8 cellular contexts compared by ENCODE assay signal in the genomic region with DNA sequence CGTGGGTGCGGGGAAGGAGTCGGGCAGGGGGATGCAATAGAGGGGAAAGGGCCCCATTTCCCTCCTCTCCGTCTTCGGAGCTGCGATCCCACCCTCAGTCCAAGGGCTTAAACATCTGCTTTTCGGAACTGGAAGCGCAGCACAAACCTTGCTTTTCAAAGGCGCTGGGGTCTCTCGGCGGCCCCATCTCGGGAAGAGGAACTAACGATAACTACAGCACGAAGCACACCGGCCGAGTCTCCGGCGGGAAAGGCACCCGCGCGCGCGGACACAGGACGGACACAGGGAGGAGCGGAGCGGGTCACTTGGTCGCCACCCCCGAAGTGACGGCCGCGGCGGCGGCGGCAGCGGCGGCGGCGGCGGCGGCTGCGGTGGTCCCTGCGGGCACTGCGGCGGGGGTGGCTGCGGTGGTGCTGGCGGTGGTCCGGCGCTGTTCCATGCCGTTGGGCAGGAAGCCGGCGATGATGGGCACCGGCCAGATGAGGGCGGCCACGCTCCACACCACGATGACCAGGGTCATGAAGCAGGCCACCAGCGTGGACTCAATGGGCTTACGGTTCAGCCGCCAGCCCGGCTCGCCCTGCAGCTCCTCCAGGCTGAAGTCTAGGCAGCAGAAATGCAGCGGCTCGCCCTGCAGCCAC. TPM values are rescaled to one million over a fixed set of nuclear protein-coding genes. Genes with fewer than 3 reads are reported as not detected.
DNase-seq lines count a peak whose midpoint lies in the region; ATAC-seq and TF ChIP-seq lines count a peak whose summit lies in the region.

No MANE protein-coding gene starts in this region.

- H3K4me2 ChIP-seq in SU-DHL-6 (ENCODE audit: low read depth, low read length, poor library complexity, severe bottlenecking) = peak overlapping the region; percentile 38

- H3K36me3 Mint-ChIP-seq in Calu3 (ENCODE audit: insufficient read depth, unreplicated experiment) (peaks cover 9% of the 10 kb centered on the region), IgD-negative memory B cell (no peaks in the 10 kb centered on the region)

- H3K4me1 Mint-ChIP-seq in Calu3 (ENCODE audit: low read depth, unreplicated experiment) (no peaks in the 10 kb centered on the region), IgD-negative memory B cell (peaks cover 4 to 7% (median 5%) of the 10 kb centered on the region in 3 donors)

- H3K36me3 ChIP-seq in SU-DHL-6 (ENCODE audit: low read length) = no peaks in the 10 kb centered on the region
- no peaks in the 10 kb centered on the region for H3K36me3 ChIP-seq in spleen

- H3K27me3 ChIP-seq in SU-DHL-6 (ENCODE audit: low read length) (no peaks in the 10 kb centered on the region), spleen (replicated peaks in 1 of 7) (peaks cover 3 to 97% (median 46%) of the 10 kb centered on the region in 7 donors)

- DNase-seq in Calu3 (peak; percentile 79), dedifferentiated amniotic fluid mesenchymal stem cell (ENCODE audit: extremely low spot score) (peak; percentile 39), left colon (peak; percentile 71 to 76), spleen (peak; percentile 87), NAMALWA (ENCODE audit: low spot score) (no peak)

- BruUV-seq in Calu3 (replicated peaks; lab: Mats Ljungman, UMichigan) = TSS peak; percentile 64

- TF ChIP-seq CTCF in Calu3 (IDR thresholded peaks at IDR 0.05; ENCODE audit: unreplicated experiment) (peak; percentile 37), SU-DHL-6 (IDR thresholded peaks at IDR 0.05; ENCODE audit: insufficient read depth, low read length, poor library complexity, severe bottlenecking) (no peak), spleen (IDR thresholded peaks at IDR 0.05 in 8 of 11, conservative IDR thresholded peaks at IDR 0.05 in 3 of 11) (peak in 7 of 11 experiments; percentile 20 to 57 (median 42))

- H3K9me2 ChIP-seq in SU-DHL-6 (replicated peaks; ENCODE audit: insufficient read depth, low read length) = no peaks in the 10 kb centered on the region

- H3K9me3 ChIP-seq in SU-DHL-6 (ENCODE audit: insufficient read depth, low read length) (no peaks in the 10 kb centered on the region), spleen (no peaks in the 10 kb centered on the region)

- no peak overlapping the region for H2AFZ ChIP-seq in SU-DHL-6 (ENCODE audit: low read depth, low read length, severe bottlenecking)

- H3K4me3 ChIP-seq in SU-DHL-6 (ENCODE audit: insufficient read depth, low read length, poor library complexity, severe bottlenecking) (peak overlapping the region; percentile 25), spleen (peak overlapping the region; percentile 12 to 78 (median 51))

- H3K4me1 ChIP-seq in spleen = peaks cover 4 to 19% (median 13%) of the 10 kb centered on the region in 6 donors

- H3K27ac ChIP-seq in SU-DHL-6 (ENCODE audit: low read depth, low read length) (no peak overlapping the region), spleen (no peak overlapping the region)

- CTCF ChIA-PET in Calu3 (lab: Charles Lee) = interaction anchor here (0.5 to 2.6 kb wide), 6 partner anchors 15 to 472 kb away, joined by 3 to 12 read pairs (median 6); no protein-coding TSS in a partner anchor

- H3F3A ChIP-seq in SU-DHL-6 (ENCODE audit: insufficient read depth) = no peaks in the 10 kb centered on the region

- H3K79me2 ChIP-seq in SU-DHL-6 (ENCODE audit: insufficient read depth, low read length) = no peaks in the 10 kb centered on the region

- no peak overlapping the region for H3K27ac Mint-ChIP-seq in Calu3 (ENCODE audit: unreplicated experiment)
- H3K27ac Mint-ChIP-seq in IgD-negative memory B cell = peak overlapping the region in 1 of 3 donors; percentile 86

- H3K4me3 Mint-ChIP-seq in Calu3 (ENCODE audit: low read depth, unreplicated experiment) (peak overlapping the region; percentile 75), IgD-negative memory B cell (peak overlapping the region; percentile 85 to 90 (median 86))

- no peak for TF ChIP-seq POLR2A in spleen (IDR thresholded peaks at IDR 0.05)

- H4K20me1 ChIP-seq in SU-DHL-6 (ENCODE audit: low read depth, low read length) = no peaks in the 10 kb centered on the region

- H3K27me3 Mint-ChIP-seq in Calu3 (ENCODE audit: unreplicated experiment) (peaks cover 34% of the 10 kb centered on the region), IgD-negative memory B cell (peaks cover 57% of the 10 kb centered on the region)

- peak; percentile 41 for ATAC-seq in GM19438 (IDR thresholded peaks at IDR 0.05; ENCODE audit: low read depth, unreplicated experiment)
- peak; percentile 75 for ATAC-seq in left colon

- H3K9ac ChIP-seq in SU-DHL-6 (ENCODE audit: low read length) = no peak overlapping the region

- no peaks in the 10 kb centered on the region for H3K9me3 Mint-ChIP-seq in Calu3 (ENCODE audit: low read depth, unreplicated experiment)
- peaks cover 0 to 1% (median 0%) of the 10 kb centered on the region in 3 donors for H3K9me3 Mint-ChIP-seq in IgD-negative memory B cell

- 1 to 4% (median 1%) methylated on average over 12 to 62 of the region's 62 CpGs for WGBS in spleen, 5 donors

- intact Hi-C loops in Calu3 (cut with micrococcal nuclease; ENCODE audit: unreplicated experiment) (loop anchor here (5.0 to 10.0 kb wide), 3 partner anchors 257 to 430 kb away; no protein-coding TSS in a partner anchor), left colon (cut with DNase I, micrococcal nuclease) (loop anchor here in 1 of 2 donors (10.0 kb wide), 1 partner anchor 180 kb away; no protein-coding TSS in a partner anchor), spleen (cut with DNase I; ENCODE audit: low total_unique reads) (loop anchor here (5.0 kb wide), 1 partner anchor 277 kb away; no protein-coding TSS in a partner anchor)

RNA-seq across cellular contexts. Expression of a gene that starts 1.1 kb away (rescaled TPM):
- total RNA-seq in Calu3 (2022) = 2.2 and 2.5 TPM in 2 replicates
- not detected for polyA plus RNA-seq in IgD-negative memory B cell
- total RNA-seq in left colon = 10 to 100 TPM in 1 of 2 donors, 1 to 10 TPM in 1; 2.2 to 10.0 TPM
- total RNA-seq in spleen = 1 to 10 TPM in 3 of 7 donors, under 1 TPM in 3, not detected in 1; 0.76 to 1.7 (median 1.0) TPM
- under 1 TPM; 0.26 to 0.99 (median 0.54) TPM for polyA plus RNA-seq in spleen
